In the genomic region with DNA sequence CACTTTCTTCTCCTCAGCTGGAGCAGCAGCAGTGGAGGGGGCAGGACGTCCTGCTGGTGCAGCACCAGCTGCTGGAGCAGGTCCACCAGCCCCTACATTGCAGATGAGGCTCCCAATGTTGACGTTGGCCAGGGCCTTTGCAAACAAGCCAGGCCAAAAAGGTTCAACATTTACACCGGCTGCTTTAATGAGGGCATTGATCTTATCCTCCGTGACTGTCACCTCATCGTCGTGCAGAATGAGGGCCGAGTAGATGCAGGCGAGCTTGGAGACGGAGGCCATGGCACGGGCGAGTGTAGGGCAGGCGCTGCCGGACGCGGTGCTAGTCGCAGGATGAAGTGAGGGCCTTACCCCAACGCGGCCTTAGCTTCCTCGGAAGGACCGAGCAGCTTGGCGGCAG, we compare ENCODE assay signal across 22 cellular contexts. TPM values are rescaled to one million over a fixed set of nuclear protein-coding genes. Genes with fewer than 3 reads are reported as not detected.
A peak's percentile ranks its signal among the peaks of the same experiment; 100 is the strongest.
DNase-seq lines count a peak whose midpoint lies in the region; ATAC-seq and TF ChIP-seq lines count a peak whose summit lies in the region.
"Had no signal": no experiment of that assay in that cellular context is flagged by ENCODE, and none has a peak within 500 bp of the region (broad histone marks: within the 10 kb centered on the region; RNA-seq: fewer than 3 reads in every experiment).

No MANE protein-coding gene starts in this region.

- DNase-seq in SHP77 (lab: John Stamatoyannopoulos, UW) = peak; percentile 16 to 42
- no peak for DNase-seq in SHP77 treated with DMSO at 0.1 percent for 48 hours (lab: John Stamatoyannopoulos, UW)
- no peak for DNase-seq in WTC11 (ENCODE audit: low spot score)
- DNase-seq in chondrocyte (ENCODE audit: low spot score) = peak; percentile 93
- DNase-seq in stomach = no peak
- DNase-seq: BE2C; CD4-positive, alpha-beta T cell; CD8-positive, alpha-beta memory T cell; DMS 273 treated with DMSO at 0.1 percent for 48 hours; DMS79; EL; GDM1; GM23248; H9 had no signal

- TF ChIP-seq POLR2A in stomach (IDR thresholded peaks at IDR 0.05) = no peak

- TF ChIP-seq EP300 in stomach (IDR thresholded peaks at IDR 0.05) = no peak

- peaks cover 0 to 73% (median 14%) of the 10 kb centered on the region in 3 donors for H3K27me3 ChIP-seq in stomach
- H3K27me3 ChIP-seq: BE2C; BLaER1 treated with 17β-estradiol and CSF1 and Interleukin-3, amounts not matched to agents 10 nM and 100 nM had no signal

- H3K4me1 Mint-ChIP-seq in WTC11 (no peaks in the 10 kb centered on the region), chondrocyte (ENCODE audit: low read depth) (no peaks in the 10 kb centered on the region)
- H3K4me1 Mint-ChIP-seq: CD14-positive monocyte; CD8-positive, alpha-beta memory T cell; H9 had no signal

- no peaks in the 10 kb centered on the region for H3K36me3 ChIP-seq in stomach
- H3K36me3 ChIP-seq: BE2C; BLaER1 treated with 17β-estradiol and CSF1 and Interleukin-3, amounts not matched to agents 10 nM and 100 nM had no signal

- no peak overlapping the region for H3K27ac ChIP-seq in stomach
- H3K27ac ChIP-seq: 22Rv1; BLaER1 treated with 17β-estradiol and CSF1 and Interleukin-3, amounts not matched to agents 10 nM and 100 nM; GM23248 had no signal

- CTCF ChIA-PET in WTC11 (lab: Charles Lee) = interaction anchor here (1.5 kb wide), 1 partner anchor 9 kb away, joined by 3 read pairs; no protein-coding TSS in a partner anchor

- POLR2A ChIA-PET in WTC11 (lab: Charles Lee) = no interaction called here

- H3K4me1 ChIP-seq in stomach = no peaks in the 10 kb centered on the region
- H3K4me1 ChIP-seq: BE2C; BLaER1 treated with 17β-estradiol and CSF1 and Interleukin-3, amounts not matched to agents 10 nM and 100 nM had no signal

- no peak overlapping the region for H3K4me3 ChIP-seq in stomach
- H3K4me3 ChIP-seq: BLaER1 treated with 17β-estradiol and CSF1 and Interleukin-3, amounts not matched to agents 10 nM and 100 nM; GM23248 had no signal

- no peak overlapping the region for H3K27ac Mint-ChIP-seq in WTC11
- H3K27ac Mint-ChIP-seq in chondrocyte (ENCODE audit: unreplicated experiment) = no peak overlapping the region
- H3K27ac Mint-ChIP-seq: CD14-positive monocyte; CD4-positive, alpha-beta T cell; CD8-positive, alpha-beta memory T cell; H9 had no signal

- H3K4me3 Mint-ChIP-seq in WTC11 (no peak overlapping the region), chondrocyte (ENCODE audit: unreplicated experiment) (no peak overlapping the region)
- H3K4me3 Mint-ChIP-seq: CD4-positive, alpha-beta T cell; CD8-positive, alpha-beta memory T cell; H9 had no signal

- ATAC-seq in WTC11 (no peak; the same call in 1 of the 2 replicates), HG03135 (IDR thresholded peaks at IDR 0.05; ENCODE audit: unreplicated experiment) (no peak), HG02642 (IDR thresholded peaks at IDR 0.05; ENCODE audit: poor library complexity, unreplicated experiment) (no peak)
- ATAC-seq: HCT116 had no signal

- TF ChIP-seq CTCF in WTC11 (IDR thresholded peaks at IDR 0.05) = no peak
- no peak for TF ChIP-seq CTCF in chondrocyte (IDR thresholded peaks at IDR 0.05)
- no peak for TF ChIP-seq CTCF in stomach (IDR thresholded peaks at IDR 0.05)

- intact Hi-C loops in stomach (cut with DNase I; ENCODE audit: low total_unique reads) = no loop called here

- WGBS in stomach, 5 donors = 49 to 71% (median 60%) methylated on average over 21 of the region's 21 CpGs

- H3K36me3 Mint-ChIP-seq in WTC11 (no peaks in the 10 kb centered on the region), chondrocyte (ENCODE audit: low read depth) (no peaks in the 10 kb centered on the region)
- H3K36me3 Mint-ChIP-seq: CD14-positive monocyte; CD8-positive, alpha-beta memory T cell had no signal

- peaks cover 0 to 12% (median 6%) of the 10 kb centered on the region in 4 donors for H3K9me3 ChIP-seq in stomach
- H3K9me3 ChIP-seq: BE2C; BLaER1 treated with 17β-estradiol and CSF1 and Interleukin-3, amounts not matched to agents 10 nM and 100 nM had no signal

- H3K27me3 Mint-ChIP-seq in WTC11 (ENCODE audit: low read depth) (peaks cover 39% of the 10 kb centered on the region), chondrocyte (ENCODE audit: low read depth) (peaks cover 33% of the 10 kb centered on the region)

- H3K9me3 Mint-ChIP-seq in WTC11 (no peaks in the 10 kb centered on the region), chondrocyte (ENCODE audit: low read depth) (no peaks in the 10 kb centered on the region)
- H3K9me3 Mint-ChIP-seq: CD4-positive, alpha-beta T cell; H9 had no signal

TF ChIP-seq in WTC11, 78 proteins besides CTCF, POLR2A, EP300 and RAD21:
- TF ChIP-seq ZNF671 (CRISPR knock-in tag; IDR thresholded peaks at IDR 0.05) (no peak), RELA (CRISPR knock-in tag; IDR thresholded peaks at IDR 0.05; ENCODE audit: borderline replicate concordance) (0 out of 2 replicates have a peak, but pooled peaks have one; percentile 30)

RNA-seq across cellular contexts. Expression of gene HOXD1, which starts 12.5 kb away (rescaled TPM):
- total RNA-seq in WTC11 (2021) = 0.14 to 0.22 TPM in 2 of 3 replicates, not detected in the other
- total RNA-seq in chondrocyte = not detected in 3 replicates
- total RNA-seq in stomach = under 1 TPM in 1 of 5 donors, not detected in 4; 0.18 TPM
- under 1 TPM in 2 of 3 donors, not detected in 1; 0.12 to 0.23 TPM for polyA plus RNA-seq in stomach
- total RNA-seq: CD4-positive, alpha-beta T cell; CD8-positive, alpha-beta memory T cell; H1; H9 had no signal
- polyA plus RNA-seq: AG04450; CD14-positive monocyte; CD8-positive, alpha-beta memory T cell had no signal

RNA-seq across cellular contexts. Expression of gene HOXD3, which starts 43.9 kb away (rescaled TPM):
- not detected in 3 replicates for total RNA-seq in WTC11 (2021)
- not detected in 3 replicates for total RNA-seq in chondrocyte
- total RNA-seq in stomach = 10 to 100 TPM in 1 of 5 donors, 1 to 10 TPM in 2, not detected in 2; 1.5 to 11.0 (median 2.5) TPM
- 1 to 10 TPM in 1 of 3 donors, under 1 TPM in 2; 0.44 to 2.7 (median 0.78) TPM for polyA plus RNA-seq in stomach
- total RNA-seq: CD4-positive, alpha-beta T cell; CD8-positive, alpha-beta memory T cell; H1; H9 had no signal
- polyA plus RNA-seq: AG04450; CD14-positive monocyte; CD8-positive, alpha-beta memory T cell; H1 had no signal

RNA-seq across cellular contexts. Expression of gene HOXD4, which starts 49.6 kb away (rescaled TPM):
- total RNA-seq in WTC11 (2021) (not detected in 3 replicates), chondrocyte (not detected in 3 replicates), stomach (1 to 10 TPM in 2 of 5 donors, not detected in 3; 2.4 to 9.6 TPM)
- polyA plus RNA-seq in stomach = under 1 TPM in 2 of 3 donors, not detected in 1; 0.25 to 0.75 TPM
- total RNA-seq: CD4-positive, alpha-beta T cell; CD8-positive, alpha-beta memory T cell; H1; H9 had no signal
- polyA plus RNA-seq: AG04450; CD14-positive monocyte; CD8-positive, alpha-beta memory T cell; H1 had no signal

Comparison
In these comparisons a context has a peak if more than half of its experiments do, and no peak if none do; other contexts are left out.
1. DNase-seq: peak in SHP77 (2 of 2) and chondrocyte (single experiment); none in SHP77 treated with DMSO at 0.1 percent for 48 hours (single experiment), WTC11 (single experiment) and stomach (single experiment).